ENCODE assay signal across 8 cellular contexts in genomic region chr12:53352331-53353258, GRCh38. TPM values are rescaled to one million over a fixed set of nuclear protein-coding genes. Genes with fewer than 3 reads are reported as not detected.
DNase-seq lines count a peak whose midpoint lies in the region; ATAC-seq and TF ChIP-seq lines count a peak whose summit lies in the region.

No MANE protein-coding gene starts in this region.

- H3K9ac ChIP-seq in adipocyte (ENCODE audit: low read length) = no peak overlapping the region

- peak overlapping the region in 1 of 2 donors; percentile 47 for H3K27ac Mint-ChIP-seq in T-cell

- H3K36me3 ChIP-seq in DOHH2 (ENCODE audit: control insufficient read depth, low read length) (no peaks in the 10 kb centered on the region), adipocyte (ENCODE audit: control insufficient read depth, insufficient read depth, low read length, severe bottlenecking) (no peaks in the 10 kb centered on the region)

- H4K20me1 ChIP-seq in DOHH2 (ENCODE audit: control insufficient read depth, insufficient read depth, low read depth, low read length) = no peaks in the 10 kb centered on the region

- H3K79me2 ChIP-seq in DOHH2 (ENCODE audit: control insufficient read depth, low read length) = no peaks in the 10 kb centered on the region

- TF ChIP-seq CTCF in DOHH2 (IDR thresholded peaks at IDR 0.05; ENCODE audit: low read depth, low read length, poor library complexity, severe bottlenecking) = peak; percentile 85

- peak; percentile 95 to 99 (median 98) for ATAC-seq in T-cell (replicated peaks in 1 of 4)
- ATAC-seq in left cardiac atrium = peak; percentile 97 to 98
- ATAC-seq in HG03097 (IDR thresholded peaks at IDR 0.05; ENCODE audit: low FRiP score, unreplicated experiment) = no peak

- no peaks in the 10 kb centered on the region for H3K27me3 ChIP-seq in DOHH2 (ENCODE audit: control insufficient read depth, low read length)
- H3K27me3 ChIP-seq in adipocyte (replicated peaks; ENCODE audit: control insufficient read depth, insufficient read depth, low read length) = no peaks in the 10 kb centered on the region

- H3K4me1 ChIP-seq in DOHH2 (ENCODE audit: control insufficient read depth, low read length) (peaks cover 7% of the 10 kb centered on the region), adipocyte (ENCODE audit: control insufficient read depth, insufficient read depth, low read length) (peaks cover 12% of the 10 kb centered on the region)

- H3K4me3 ChIP-seq in DOHH2 (ENCODE audit: low read length) (no peak overlapping the region), adipocyte (ENCODE audit: low read length) (no peak overlapping the region)

- H3K27ac ChIP-seq in DOHH2 (ENCODE audit: low read depth, low read length) = no peak overlapping the region

- H3K9me3 ChIP-seq in DOHH2 (ENCODE audit: control insufficient read depth, insufficient read depth, low read length) (no peaks in the 10 kb centered on the region), adipocyte (ENCODE audit: control insufficient read depth, low read length) (no peaks in the 10 kb centered on the region)

- intact Hi-C loops in left cardiac atrium (cut with DNase I) = loop anchor here (2.0 to 5.0 kb wide), 3 partner anchors 68 to 155 kb away; partner anchors contain the start of genes NPFF (in 2 of the 2) and AMHR2 (in 1 of the 2)

- POLR2A ChIA-PET in T-cell (lab: Charles Lee) = interaction anchor here (0.5 to 1.0 kb wide), 3 partner anchors 31 to 159 kb away, joined by 3 to 4 read pairs (median 3); no protein-coding TSS in a partner anchor

- no peaks in the 10 kb centered on the region for H3K27me3 Mint-ChIP-seq in T-cell

- no peak overlapping the region; the same call in 1 of the 2 replicates for H3K4me2 ChIP-seq in DOHH2 (ENCODE audit: low read length)

- H3F3A ChIP-seq in DOHH2 (ENCODE audit: control insufficient read depth, insufficient read depth) = no peaks in the 10 kb centered on the region

- no peaks in the 10 kb centered on the region for H3K9me3 Mint-ChIP-seq in T-cell

- H3K4me1 Mint-ChIP-seq in T-cell = peaks cover 6 to 7% (median 6%) of the 10 kb centered on the region in 3 donors

- CTCF ChIA-PET in T-cell (lab: Charles Lee) = interaction anchor here (0.5 to 3.6 kb wide), 35 partner anchors 8 to 298 kb away, joined by 3 to 54 read pairs (median 4); partner anchors contain the start of genes SP1 (in 2 of the 2), AAAS (in 1 of the 2), NPFF (in 1 of the 2) and PFDN5 (in 1 of the 2)

- DNase-seq in HCEC 1CT = peak; percentile 66
- peak; percentile 73 for DNase-seq in NCI-H1694 (lab: John Stamatoyannopoulos, UW)
- DNase-seq in T-cell = peak; percentile 60 to 84 (median 78)
- peak; percentile 93 for DNase-seq in adipocyte (ENCODE audit: low read depth)
- DNase-seq in left cardiac atrium = peak; percentile 79
- peak; percentile 79 for DNase-seq in renal cortical epithelial cell (ENCODE audit: low read depth)

- no peaks in the 10 kb centered on the region for H3K36me3 Mint-ChIP-seq in T-cell

- no peak overlapping the region for H3K4me3 Mint-ChIP-seq in T-cell

- H3K9me2 ChIP-seq in DOHH2 (replicated peaks; ENCODE audit: control insufficient read depth, low read length) = no peaks in the 10 kb centered on the region

RNA-seq across cellular contexts. Expression of gene SP7, which starts 16.4 kb away (rescaled TPM):
- under 1 TPM in 1 of 5 donors, not detected in 4; 0.12 TPM for total RNA-seq in T-cell
- total RNA-seq in left cardiac atrium = not detected
- total RNA-seq in renal cortical epithelial cell = not detected in 2 replicates

RNA-seq across cellular contexts. Expression of gene SP1, which starts 27.4 kb away (rescaled TPM):
- total RNA-seq in T-cell (100 to 1,000 TPM in 2 of 5 donors, 10 to 100 TPM in 3; 72.7 to 109 (median 96.6) TPM), left cardiac atrium (10 to 100 TPM; 31.3 to 33.4 TPM), renal cortical epithelial cell (33.3 and 51.7 TPM in 2 replicates)

RNA-seq across cellular contexts. Expression of gene AAAS, which starts 31.2 kb away (rescaled TPM):
- total RNA-seq in T-cell (10 to 100 TPM; 39.3 to 74.6 (median 66.2) TPM), left cardiac atrium (10 to 100 TPM; 35.7 to 40.3 TPM), renal cortical epithelial cell (40.1 and 40.3 TPM in 2 replicates)

RNA-seq across cellular contexts. Expression of gene MYG1, which starts 53.1 kb away (rescaled TPM):
- 10 to 100 TPM; 34.0 to 68.4 (median 63.9) TPM for total RNA-seq in T-cell
- 10 to 100 TPM; 35.0 to 37.0 TPM for total RNA-seq in left cardiac atrium
- total RNA-seq in renal cortical epithelial cell = 28.4 and 42.9 TPM in 2 replicates

RNA-seq across cellular contexts. Expression of gene PFDN5, which starts 57.3 kb away (rescaled TPM):
- 100 to 1,000 TPM; 591 to 643 (median 612) TPM for total RNA-seq in T-cell
- 100 to 1,000 TPM; 345 to 377 TPM for total RNA-seq in left cardiac atrium
- total RNA-seq in renal cortical epithelial cell = 323 and 327 TPM in 2 replicates
